ENCODE assay signal across 16 cellular contexts in genomic region chr18:416928-417327, GRCh38.
"Had no signal": no experiment of that assay in that cellular context is flagged by ENCODE, and none has a peak within 500 bp of the region (broad histone marks: within the 10 kb centered on the region; RNA-seq: fewer than 3 reads in every experiment).

No MANE protein-coding gene starts in this region.

- H3K4me1 ChIP-seq: ascending aorta had no signal

- H3K9me3 Mint-ChIP-seq: activated naive CD4-positive, alpha-beta T cell treated with anti-CD3 and anti-CD28 coated beads, Interleukin-2, amount 50 U/mL, for 24 hours; natural killer cell treated with Interleukin-12 subunit alpha and Interleukin-12 subunit beta and Interleukin-15 and Interleukin-18, amount 100 ng/mL, for 72 hours had no signal

- H3K36me3 ChIP-seq: ascending aorta, lower lobe of right lung, neutrophil, WERI-Rb-1 had no signal

- H3K36me3 Mint-ChIP-seq: activated naive CD4-positive, alpha-beta T cell treated with anti-CD3 and anti-CD28 coated beads, Interleukin-2, amount 50 U/mL, for 24 hours; natural killer cell treated with Interleukin-12 subunit alpha and Interleukin-12 subunit beta and Interleukin-15 and Interleukin-18, amount 100 ng/mL, for 72 hours had no signal

- H3K27ac ChIP-seq: ascending aorta, lower lobe of right lung, WERI-Rb-1 had no signal

- H3K4me3 Mint-ChIP-seq: activated naive CD4-positive, alpha-beta T cell treated with anti-CD3 and anti-CD28 coated beads, Interleukin-2, amount 50 U/mL, for 24 hours; activated T-cell treated with anti-CD3 and anti-CD28 coated beads, Interleukin-2, amount 50 U/mL, for 72 hours; central memory CD8-positive, alpha-beta T cell; natural killer cell treated with Interleukin-12 subunit alpha and Interleukin-12 subunit beta and Interleukin-15 and Interleukin-18, amount 100 ng/mL, for 72 hours had no signal

- DNase-seq: activated CD4-positive, alpha-beta T cell treated with anti-CD3 and anti-CD28 coated beads, Interleukin-2, amount 50 U/mL, for 4 hours; activated gamma-delta T cell; activated T-cell treated with anti-CD3 and anti-CD28 coated beads, Interleukin-2, amount 50 U/mL, for 72 hours; left cardiac atrium; lower lobe of right lung; stimulated activated CD4-positive, alpha-beta T cell treated with anti-CD3 and anti-CD28 coated beads, Interleukin-12 subunit alpha, Interleukin-12 subunit beta, amount 100 ng/mL, for 4 hours; stimulated activated CD4-positive, alpha-beta T cell treated with anti-CD3 and anti-CD28 coated beads, Interleukin-1b, Interleukin-23, amount 100 ng/mL, for 48 hours; stimulated activated CD8-positive, alpha-beta memory T cell treated with anti-CD3 and anti-CD28 coated beads, Interleukin-4, amount 100 ng/mL, for 48 hours; stimulated activated naive CD4-positive, alpha-beta T cell; WERI-Rb-1 had no signal

- H3K27me3 ChIP-seq: ascending aorta, neutrophil had no signal

- H3K27ac Mint-ChIP-seq: activated naive CD4-positive, alpha-beta T cell treated with anti-CD3 and anti-CD28 coated beads, Interleukin-2, amount 50 U/mL, for 24 hours; activated T-cell treated with anti-CD3 and anti-CD28 coated beads, Interleukin-2, amount 50 U/mL, for 72 hours; natural killer cell treated with Interleukin-12 subunit alpha and Interleukin-12 subunit beta and Interleukin-15 and Interleukin-18, amount 100 ng/mL, for 72 hours had no signal

- H3K9me3 ChIP-seq: ascending aorta, lower lobe of right lung, neutrophil had no signal

- H3K4me3 ChIP-seq: ascending aorta, coronary artery, lower lobe of right lung had no signal

- H3K4me1 Mint-ChIP-seq: central memory CD8-positive, alpha-beta T cell had no signal
